8 cellular contexts compared by ENCODE assay signal in genomic region chr11:122796128-122796717, GRCh38.
DNase-seq lines count a peak whose midpoint lies in the region; ATAC-seq lines count a peak whose summit lies in the region.

No MANE protein-coding gene starts in this region.

- H3K27ac Mint-ChIP-seq in activated naive CD8-positive, alpha-beta T cell treated with anti-CD3 and anti-CD28 coated beads, Interleukin-2, amount 50 U/mL, for 24 hours: no peak overlapping the region

- peaks cover 1% of the 10 kb centered on the region for H3K4me1 Mint-ChIP-seq in activated naive CD8-positive, alpha-beta T cell treated with anti-CD3 and anti-CD28 coated beads, Interleukin-2, amount 50 U/mL, for 24 hours

- peak; percentile 75 for ATAC-seq in HG03432 (IDR thresholded peaks at IDR 0.05; ENCODE audit: unreplicated experiment)
- peak; percentile 78 for ATAC-seq in activated naive CD8-positive, alpha-beta T cell treated with anti-CD3 and anti-CD28 coated beads, Interleukin-2, amount 50 U/mL, for 24 hours

- H3K9me3 Mint-ChIP-seq in activated naive CD8-positive, alpha-beta T cell treated with anti-CD3 and anti-CD28 coated beads, Interleukin-2, amount 50 U/mL, for 24 hours: no peaks in the 10 kb centered on the region

- H3K36me3 Mint-ChIP-seq in activated naive CD8-positive, alpha-beta T cell treated with anti-CD3 and anti-CD28 coated beads, Interleukin-2, amount 50 U/mL, for 24 hours (ENCODE audit: low read depth): peaks cover 39% of the 10 kb centered on the region

- DNase-seq in activated gamma-delta T cell treated with Interleukin-2 at 50 U/mL for 16 hours (peak; percentile 69), activated gamma-delta T cell (lab: John Stamatoyannopoulos, UW) (no peak), SW480 (ENCODE audit: low spot score) (peak; percentile 24), iPS-NIHi7 (ENCODE audit: extremely low spot score) (peak; percentile 83), DMS153 treated with DMSO at 0.1 percent for 48 hours (lab: John Stamatoyannopoulos, UW; ENCODE audit: unreplicated experiment) (no peak)
- DNase-seq in activated naive CD8-positive, alpha-beta T cell treated with anti-CD3 and anti-CD28 coated beads, Interleukin-2, amount 50 U/mL, for 24 hours: peak; percentile 80
- peak; percentile 41 to 69 (median 51) for DNase-seq in stimulated activated CD4-positive, alpha-beta T cell treated with anti-CD3 and anti-CD28 coated beads, TNF-alpha, amount 100 ng/mL, for 24 hours (ENCODE audit: low read depth in 3 of 3)

- no peaks in the 10 kb centered on the region for H3K27me3 Mint-ChIP-seq in activated naive CD8-positive, alpha-beta T cell treated with anti-CD3 and anti-CD28 coated beads, Interleukin-2, amount 50 U/mL, for 24 hours

- H3K4me3 Mint-ChIP-seq in activated naive CD8-positive, alpha-beta T cell treated with anti-CD3 and anti-CD28 coated beads, Interleukin-2, amount 50 U/mL, for 24 hours: no peak overlapping the region

Comparison
In these comparisons a context has a peak if more than half of its experiments do, and no peak if none do; other contexts are left out.
1. DNase-seq: peak in activated gamma-delta T cell treated with Interleukin-2 at 50 U/mL for 16 hours (single experiment), SW480 (single experiment), activated naive CD8-positive, alpha-beta T cell treated with anti-CD3 and anti-CD28 coated beads, Interleukin-2, amount 50 U/mL, for 24 hours (single experiment), iPS-NIHi7 (single experiment) and stimulated activated CD4-positive, alpha-beta T cell treated with anti-CD3 and anti-CD28 coated beads, TNF-alpha, amount 100 ng/mL, for 24 hours (3 of 3); none in activated gamma-delta T cell (single experiment) and DMS153 treated with DMSO at 0.1 percent for 48 hours (single experiment).